ENCODE assay signal across 25 cellular contexts in the genomic region with DNA sequence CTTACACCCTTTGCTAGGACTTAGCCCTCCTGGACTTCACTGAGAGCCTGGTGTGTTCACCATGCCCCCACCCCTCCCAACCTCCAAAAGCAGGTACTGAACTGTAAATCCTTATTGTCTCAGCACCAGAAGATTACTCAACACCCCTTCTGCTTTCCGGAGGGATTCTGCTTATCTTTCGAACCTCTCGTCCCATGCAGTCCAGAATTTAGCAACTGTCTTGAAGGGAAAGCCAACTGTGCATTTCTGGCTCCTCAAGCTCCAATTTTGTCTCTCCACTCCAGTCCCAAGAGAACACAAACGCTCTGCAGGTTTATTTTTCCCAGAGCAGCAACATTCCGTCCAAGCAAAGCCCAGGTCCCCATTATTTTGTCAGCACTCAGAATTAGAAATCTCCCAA. TPM values are rescaled to one million over a fixed set of nuclear protein-coding genes. Genes with fewer than 3 reads are reported as not detected.
DNase-seq lines count a peak whose midpoint lies in the region; ATAC-seq, FAIRE-seq and TF ChIP-seq lines count a peak whose summit lies in the region.
"Had no signal": no experiment of that assay in that cellular context is flagged by ENCODE, and none has a peak within 500 bp of the region (broad histone marks: within the 10 kb centered on the region; RNA-seq: fewer than 3 reads in every experiment).

No MANE protein-coding gene starts in this region.

- intact Hi-C loops in left ventricle myocardium inferior (cut with micrococcal nuclease) = no loop called here
- intact Hi-C loops in heart right ventricle (cut with DNase I) = no loop called here
- intact Hi-C loops in thyroid gland (cut with DNase I) = no loop called here

- H3K4me3 ChIP-seq in left ventricle myocardium inferior = no peak overlapping the region
- H3K4me3 ChIP-seq in heart right ventricle = no peak overlapping the region
- no peak overlapping the region for H3K4me3 ChIP-seq in mesenchymal stem cell (ENCODE audit: insufficient read depth in 1 of 2, low read depth in 1 of 2, low read length in 2 of 2)
- no peak overlapping the region for H3K4me3 ChIP-seq in thyroid gland (replicated peaks in 1 of 3)
- H3K4me3 ChIP-seq: esophagus squamous epithelium, ovary, right lobe of liver had no signal

- FAIRE-seq in GM19239 (lab: Jason Lieb, UNC) = no peak
- FAIRE-seq: colon had no signal

- H4K91ac ChIP-seq in mesenchymal stem cell (ENCODE audit: low read length) = no peak overlapping the region

- H3K4me3 Mint-ChIP-seq in T-cell = peak overlapping the region in 1 of 3 donors; percentile 43
- H3K4me3 Mint-ChIP-seq: activated B cell treated with CpG ODN at 0.5 μM for 24 hours; activated T-cell treated with anti-CD3 and anti-CD28 coated beads, Interleukin-2, amount 50 U/mL, for 24 hours had no signal

- H4K8ac ChIP-seq in mesenchymal stem cell (ENCODE audit: low read length) = no peak overlapping the region

- H3K27ac Mint-ChIP-seq in T-cell = peak overlapping the region; percentile 44 to 64
- H3K27ac Mint-ChIP-seq: activated B cell treated with CpG ODN at 0.5 μM for 24 hours had no signal

- POLR2A ChIA-PET in T-cell (lab: Charles Lee) = no interaction called here

- no peaks in the 10 kb centered on the region for H3K27me3 ChIP-seq in left ventricle myocardium inferior (ENCODE audit: low read depth)
- H3K27me3 ChIP-seq in heart right ventricle = no peaks in the 10 kb centered on the region
- H3K27me3 ChIP-seq in mesenchymal stem cell (ENCODE audit: control insufficient read depth in 1 of 2, insufficient read depth in 1 of 2, low read length in 2 of 2) = no peaks in the 10 kb centered on the region
- H3K27me3 ChIP-seq in thyroid gland = no peaks in the 10 kb centered on the region
- H3K27me3 ChIP-seq: brain microvascular endothelial cell, esophagus squamous epithelium, ovary, right lobe of liver had no signal

- H3K14ac ChIP-seq in mesenchymal stem cell (ENCODE audit: low read length in 2 of 2) = no peak overlapping the region

- no peak overlapping the region for H2BK5ac ChIP-seq in mesenchymal stem cell (ENCODE audit: low read depth, low read length, poor library complexity, severe bottlenecking)

- H3K4me2 ChIP-seq in mesenchymal stem cell (ENCODE audit: low read length, poor library complexity, severe bottlenecking) = no peak overlapping the region

- no peak overlapping the region for H3K23ac ChIP-seq in mesenchymal stem cell (ENCODE audit: low read length in 2 of 2)

- DNase-seq in left ventricle myocardium inferior (no peak), heart right ventricle (no peak), T-cell (no peak), mesenchymal stem cell (no peak), thyroid gland (no peak), GM19239 (ENCODE audit: insufficient read length, low spot score) (no peak), ecto neural progenitor cell (ENCODE audit: low spot score) (no peak)
- no peak for DNase-seq in stimulated activated CD4-positive, alpha-beta T cell treated with anti-CD3 and anti-CD28 coated beads, Interleukin-4, amount 100 ng/mL, for 24 hours
- DNase-seq: activated B cell treated with CpG ODN at 0.5 μM for 24 hours; activated T-cell treated with anti-CD3 and anti-CD28 coated beads, Interleukin-2, amount 50 U/mL, for 24 hours; brain microvascular endothelial cell; esophagus squamous epithelium; GF-D8; kidney glomerular epithelial cell; mesendoderm; NCI-H1436 treated with DMSO at 0.1 percent for 48 hours; NCI-H510A treated with DMSO at 0.1 percent for 48 hours; ovary; right lobe of liver; RPMI8226; SK-N-SH; stimulated activated CD8-positive, alpha-beta memory T cell treated with anti-CD3 and anti-CD28 coated beads, Interleukin-4, amount 100 ng/mL, for 48 hours; T1000 had no signal

- H3K4ac ChIP-seq in mesenchymal stem cell (ENCODE audit: low read depth in 1 of 2, low read length in 2 of 2) = no peak overlapping the region

- no peak overlapping the region for H2AFZ ChIP-seq in mesenchymal stem cell (ENCODE audit: low read depth, low read length)

- H3K36me3 Mint-ChIP-seq in T-cell = peaks cover 20% of the 10 kb centered on the region

- H2BK12ac ChIP-seq in mesenchymal stem cell (ENCODE audit: low read length in 2 of 2) = peak overlapping the region in 1 of 2 experiments; percentile 35

- H3K4me1 ChIP-seq in left ventricle myocardium inferior = peaks cover 69% of the 10 kb centered on the region
- peaks cover 7 to 70% (median 34%) of the 10 kb centered on the region in 9 donors for H3K4me1 ChIP-seq in heart right ventricle
- H3K4me1 ChIP-seq in mesenchymal stem cell (ENCODE audit: control insufficient read depth, insufficient read depth, low read depth, low read length) = peaks cover 2% of the 10 kb centered on the region
- H3K4me1 ChIP-seq in thyroid gland = peaks cover 33 to 57% of the 10 kb centered on the region in 2 donors
- H3K4me1 ChIP-seq: right lobe of liver had no signal

- H3K9me3 Mint-ChIP-seq in T-cell = no peaks in the 10 kb centered on the region
- H3K9me3 Mint-ChIP-seq: activated B cell treated with CpG ODN at 0.5 μM for 24 hours; activated T-cell treated with anti-CD3 and anti-CD28 coated beads, Interleukin-2, amount 50 U/mL, for 24 hours had no signal

- peak in 1 of 2 donors; percentile 20 for TF ChIP-seq POLR2A in thyroid gland (IDR thresholded peaks at IDR 0.05)

- H3K27me3 Mint-ChIP-seq in T-cell = no peaks in the 10 kb centered on the region
- H3K27me3 Mint-ChIP-seq: activated B cell treated with CpG ODN at 0.5 μM for 24 hours; activated T-cell treated with anti-CD3 and anti-CD28 coated beads, Interleukin-2, amount 50 U/mL, for 24 hours had no signal

- H3K27ac ChIP-seq in left ventricle myocardium inferior (replicated peaks) = peak overlapping the region; percentile 39
- H3K27ac ChIP-seq in heart right ventricle = peak overlapping the region in 1 of 10 donors; percentile 17
- H3K27ac ChIP-seq in mesenchymal stem cell (ENCODE audit: low read length, poor library complexity, severe bottlenecking) = no peak overlapping the region
- H3K27ac ChIP-seq in thyroid gland = peak overlapping the region; percentile 45 to 82 (median 75)
- H3K27ac ChIP-seq: brain microvascular endothelial cell, ovary, right lobe of liver had no signal

- no peak overlapping the region for H3K18ac ChIP-seq in mesenchymal stem cell (ENCODE audit: low read depth in 1 of 2, low read length in 2 of 2)

- ATAC-seq in heart right ventricle (no peak), T-cell (replicated peaks in 1 of 4) (no peak)
- ATAC-seq: HCT116 had no signal

- no peak overlapping the region for H2BK120ac ChIP-seq in mesenchymal stem cell (ENCODE audit: low read depth, low read length)

- H2AK5ac ChIP-seq in mesenchymal stem cell (ENCODE audit: low read length, severe bottlenecking) = peak overlapping the region; percentile 13

- TF ChIP-seq CTCF in left ventricle myocardium inferior (IDR thresholded peaks at IDR 0.05; ENCODE audit: borderline replicate concordance) (no peak), heart right ventricle (IDR thresholded peaks at IDR 0.05) (no peak), thyroid gland (IDR thresholded peaks at IDR 0.05) (no peak)

- H3K9me3 ChIP-seq in left ventricle myocardium inferior (replicated peaks) = no peaks in the 10 kb centered on the region
- H3K9me3 ChIP-seq in heart right ventricle = no peaks in the 10 kb centered on the region
- H3K9me3 ChIP-seq in mesenchymal stem cell (ENCODE audit: control insufficient read depth, low read length) = no peaks in the 10 kb centered on the region
- no peaks in the 10 kb centered on the region for H3K9me3 ChIP-seq in thyroid gland
- H3K9me3 ChIP-seq: esophagus squamous epithelium, ovary, right lobe of liver, SK-N-SH had no signal

- H3K4me1 Mint-ChIP-seq in T-cell = peaks cover 59 to 72% (median 62%) of the 10 kb centered on the region in 3 donors

- H3K36me3 ChIP-seq in left ventricle myocardium inferior (peaks cover 12% of the 10 kb centered on the region), heart right ventricle (peaks cover 0 to 13% (median 0%) of the 10 kb centered on the region in 9 donors), mesenchymal stem cell (ENCODE audit: control insufficient read depth in 1 of 2, insufficient read depth in 2 of 2, low read depth in 1 of 2, low read length in 2 of 2) (peaks cover 10 to 21% of the 10 kb centered on the region in 2 experiments), thyroid gland (no peaks in the 10 kb centered on the region)
- H3K36me3 ChIP-seq: esophagus squamous epithelium, ovary, right lobe of liver had no signal

- peaks cover 37% of the 10 kb centered on the region for H3K79me1 ChIP-seq in mesenchymal stem cell (replicated peaks; ENCODE audit: low read length, poor library complexity, severe bottlenecking)

- CTCF ChIA-PET in T-cell (lab: Charles Lee) = no interaction called here

- no peak overlapping the region for H2BK15ac ChIP-seq in mesenchymal stem cell (ENCODE audit: low read depth, poor library complexity, severe bottlenecking)

- no peak overlapping the region for H3K9ac ChIP-seq in mesenchymal stem cell (ENCODE audit: low read length)
- H3K9ac ChIP-seq: SK-N-SH had no signal

- WGBS in heart right ventricle, 2 donors = 55 to 62% methylated on average over 5 of the region's 5 CpGs
- 91% methylated on average over 5 of the region's 5 CpGs for WGBS in mesenchymal stem cell
- 31 to 44% methylated on average over 5 of the region's 5 CpGs for WGBS in thyroid gland, 2 donors

RNA-seq across cellular contexts. Expression of gene RFTN1, which starts 49.6 kb away (rescaled TPM):
- total RNA-seq in left ventricle myocardium inferior (22.9 TPM), heart right ventricle (10 to 100 TPM; 17.4 to 32.2 (median 24.0) TPM), T-cell (10 to 100 TPM; 55.5 to 73.4 (median 70.7) TPM), thyroid gland (100 to 1,000 TPM; 110 to 239 (median 153) TPM)
- polyA plus RNA-seq in heart right ventricle = 10 to 100 TPM; 20.5 to 25.9 TPM
- 256 TPM for polyA plus RNA-seq in mesenchymal stem cell (2013, experiment 1 of 2)
- polyA plus RNA-seq in mesenchymal stem cell (2013, experiment 2 of 2) = 261 TPM
